1 cellular context compared by ENCODE assay signal in the genomic region with DNA sequence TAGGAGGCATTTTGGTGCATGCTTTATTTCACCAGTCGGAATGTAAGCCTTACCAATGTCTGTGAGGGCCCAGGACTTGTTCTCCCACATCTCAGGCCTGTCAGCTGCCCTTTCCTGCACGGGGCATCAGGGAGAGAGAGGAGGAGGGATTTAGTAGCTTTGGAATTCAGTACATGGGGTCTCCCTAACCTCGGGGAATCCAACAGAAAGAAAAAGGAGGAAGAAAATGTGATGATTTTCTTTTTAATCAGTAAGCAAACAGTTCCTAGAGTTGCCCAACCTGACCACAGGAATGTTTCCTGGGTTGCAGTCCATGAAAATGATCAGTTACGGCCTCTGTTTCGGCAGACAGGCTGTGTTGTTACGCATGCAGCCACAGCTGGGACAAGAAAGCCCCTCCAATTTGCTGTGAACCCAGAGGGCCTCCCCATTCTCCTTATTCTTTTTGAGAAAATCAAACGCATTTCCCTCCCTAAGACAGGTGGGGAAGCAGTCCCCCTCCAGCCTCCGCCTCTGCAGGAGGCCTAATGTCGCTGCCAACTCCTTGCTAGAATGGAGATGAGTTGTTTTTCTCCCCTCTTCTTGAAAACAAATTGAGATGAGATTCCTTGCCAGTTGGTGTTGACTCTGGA.
TF ChIP-seq lines count a peak whose summit lies in the region.

No MANE protein-coding gene starts in this region.

TF ChIP-seq in HepG2, 621 proteins besides CTCF, POLR2A, EP300 and RAD21 (continued from another document and continues in another):
- TF ChIP-seq LCORL (IDR thresholded peaks at IDR 0.05) (peak; percentile 83), LCORL (CRISPR knock-in tag; IDR thresholded peaks at IDR 0.05) (peak; percentile 99), ZSCAN25 (CRISPR knock-in tag; IDR thresholded peaks at IDR 0.05) (0 out of 2 replicates have a peak, but pooled peaks have one; percentile 28), ZNF563 (CRISPR knock-in tag; IDR thresholded peaks at IDR 0.05) (no peak; the same call in 1 of the 2 replicates), ELF3 (CRISPR knock-in tag; IDR thresholded peaks at IDR 0.05) (peak; percentile 99), ZKSCAN8 (CRISPR knock-in tag; IDR thresholded peaks at IDR 0.05; ENCODE audit: borderline replicate concordance) (peak; percentile 62; the same call in 1 of the 2 replicates), ZNF253 (CRISPR knock-in tag; IDR thresholded peaks at IDR 0.05; ENCODE audit: borderline replicate concordance) (no peak), GATA4 (IDR thresholded peaks at IDR 0.05; ENCODE audit: borderline replicate concordance, low read depth) (peak; percentile 83; the same call in 1 of the 2 replicates), RFXANK (CRISPR knock-in tag; IDR thresholded peaks at IDR 0.05) (peak; percentile 46; the same call in 1 of the 2 replicates), GABPA (IDR thresholded peaks at IDR 0.05; ENCODE audit: low read depth, low read length) (no peak), GABPA (CRISPR knock-in tag; IDR thresholded peaks at IDR 0.05; ENCODE audit: low read depth) (0 out of 2 replicates have a peak, but pooled peaks have one; percentile 29), SOX5 (CRISPR knock-in tag; IDR thresholded peaks at IDR 0.05; ENCODE audit: borderline replicate concordance) (peak; percentile 84; the same call in 1 of the 2 replicates), ARNTL (CRISPR knock-in tag; IDR thresholded peaks at IDR 0.05) (peak; percentile 75), SP2 (CRISPR knock-in tag; IDR thresholded peaks at IDR 0.05) (no peak), JDP2 (CRISPR knock-in tag; IDR thresholded peaks at IDR 0.05; ENCODE audit: borderline replicate concordance) (no peak; the same call in 1 of the 2 replicates), ZNF574 (CRISPR knock-in tag; IDR thresholded peaks at IDR 0.05) (peak; percentile 76), ZNF687 (CRISPR knock-in tag; IDR thresholded peaks at IDR 0.05) (no peak), CBFB (CRISPR knock-in tag; IDR thresholded peaks at IDR 0.05) (peak; percentile 100), ZNF44 (CRISPR knock-in tag; IDR thresholded peaks at IDR 0.05) (no peak), ZNF501 (CRISPR knock-in tag; IDR thresholded peaks at IDR 0.05) (0 out of 2 replicates have a peak, but pooled peaks have one; percentile 32), PHF21A (CRISPR knock-in tag; IDR thresholded peaks at IDR 0.05) (peak; percentile 53), ATM (IDR thresholded peaks at IDR 0.05; ENCODE audit: borderline replicate concordance) (no peak), BCL6 (CRISPR knock-in tag; IDR thresholded peaks at IDR 0.05) (peak; percentile 100), SP4 (CRISPR knock-in tag; IDR thresholded peaks at IDR 0.05) (no peak; the same call in 1 of the 2 replicates), THRA (CRISPR knock-in tag; IDR thresholded peaks at IDR 0.05; ENCODE audit: borderline replicate concordance) (peak; percentile 90), TCF12 (IDR thresholded peaks at IDR 0.05) (no peak), TCF12 (CRISPR knock-in tag; IDR thresholded peaks at IDR 0.05) (peak; percentile 77; the same call in 1 of the 2 replicates), ZNF772 (CRISPR knock-in tag; IDR thresholded peaks at IDR 0.05) (no peak)
- TF ChIP-seq, protein P1, sequence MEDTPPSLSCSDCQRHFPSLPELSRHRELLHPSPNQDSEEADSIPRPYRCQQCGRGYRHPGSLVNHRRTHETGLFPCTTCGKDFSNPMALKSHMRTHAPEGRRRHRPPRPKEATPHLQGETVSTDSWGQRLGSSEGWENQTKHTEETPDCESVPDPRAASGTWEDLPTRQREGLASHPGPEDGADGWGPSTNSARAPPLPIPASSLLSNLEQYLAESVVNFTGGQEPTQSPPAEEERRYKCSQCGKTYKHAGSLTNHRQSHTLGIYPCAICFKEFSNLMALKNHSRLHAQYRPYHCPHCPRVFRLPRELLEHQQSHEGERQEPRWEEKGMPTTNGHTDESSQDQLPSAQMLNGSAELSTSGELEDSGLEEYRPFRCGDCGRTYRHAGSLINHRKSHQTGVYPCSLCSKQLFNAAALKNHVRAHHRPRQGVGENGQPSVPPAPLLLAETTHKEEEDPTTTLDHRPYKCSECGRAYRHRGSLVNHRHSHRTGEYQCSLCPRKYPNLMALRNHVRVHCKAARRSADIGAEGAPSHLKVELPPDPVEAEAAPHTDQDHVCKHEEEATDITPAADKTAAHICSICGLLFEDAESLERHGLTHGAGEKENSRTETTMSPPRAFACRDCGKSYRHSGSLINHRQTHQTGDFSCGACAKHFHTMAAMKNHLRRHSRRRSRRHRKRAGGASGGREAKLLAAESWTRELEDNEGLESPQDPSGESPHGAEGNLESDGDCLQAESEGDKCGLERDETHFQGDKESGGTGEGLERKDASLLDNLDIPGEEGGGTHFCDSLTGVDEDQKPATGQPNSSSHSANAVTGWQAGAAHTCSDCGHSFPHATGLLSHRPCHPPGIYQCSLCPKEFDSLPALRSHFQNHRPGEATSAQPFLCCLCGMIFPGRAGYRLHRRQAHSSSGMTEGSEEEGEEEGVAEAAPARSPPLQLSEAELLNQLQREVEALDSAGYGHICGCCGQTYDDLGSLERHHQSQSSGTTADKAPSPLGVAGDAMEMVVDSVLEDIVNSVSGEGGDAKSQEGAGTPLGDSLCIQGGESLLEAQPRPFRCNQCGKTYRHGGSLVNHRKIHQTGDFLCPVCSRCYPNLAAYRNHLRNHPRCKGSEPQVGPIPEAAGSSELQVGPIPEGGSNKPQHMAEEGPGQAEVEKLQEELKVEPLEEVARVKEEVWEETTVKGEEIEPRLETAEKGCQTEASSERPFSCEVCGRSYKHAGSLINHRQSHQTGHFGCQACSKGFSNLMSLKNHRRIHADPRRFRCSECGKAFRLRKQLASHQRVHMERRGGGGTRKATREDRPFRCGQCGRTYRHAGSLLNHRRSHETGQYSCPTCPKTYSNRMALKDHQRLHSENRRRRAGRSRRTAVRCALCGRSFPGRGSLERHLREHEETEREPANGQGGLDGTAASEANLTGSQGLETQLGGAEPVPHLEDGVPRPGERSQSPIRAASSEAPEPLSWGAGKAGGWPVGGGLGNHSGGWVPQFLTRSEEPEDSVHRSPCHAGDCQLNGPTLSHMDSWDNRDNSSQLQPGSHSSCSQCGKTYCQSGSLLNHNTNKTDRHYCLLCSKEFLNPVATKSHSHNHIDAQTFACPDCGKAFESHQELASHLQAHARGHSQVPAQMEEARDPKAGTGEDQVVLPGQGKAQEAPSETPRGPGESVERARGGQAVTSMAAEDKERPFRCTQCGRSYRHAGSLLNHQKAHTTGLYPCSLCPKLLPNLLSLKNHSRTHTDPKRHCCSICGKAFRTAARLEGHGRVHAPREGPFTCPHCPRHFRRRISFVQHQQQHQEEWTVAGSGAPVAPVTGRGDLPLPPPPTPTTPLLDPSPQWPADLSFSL (CRISPR knock-in tag; IDR thresholded peaks at IDR 0.05): no peak
- TF ChIP-seq, protein P2, sequence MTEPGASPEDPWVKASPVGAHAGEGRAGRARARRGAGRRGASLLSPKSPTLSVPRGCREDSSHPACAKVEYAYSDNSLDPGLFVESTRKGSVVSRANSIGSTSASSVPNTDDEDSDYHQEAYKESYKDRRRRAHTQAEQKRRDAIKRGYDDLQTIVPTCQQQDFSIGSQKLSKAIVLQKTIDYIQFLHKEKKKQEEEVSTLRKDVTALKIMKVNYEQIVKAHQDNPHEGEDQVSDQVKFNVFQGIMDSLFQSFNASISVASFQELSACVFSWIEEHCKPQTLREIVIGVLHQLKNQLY (CRISPR knock-in tag; IDR thresholded peaks at IDR 0.05): peak; percentile 90
- TF ChIP-seq, protein P3, sequence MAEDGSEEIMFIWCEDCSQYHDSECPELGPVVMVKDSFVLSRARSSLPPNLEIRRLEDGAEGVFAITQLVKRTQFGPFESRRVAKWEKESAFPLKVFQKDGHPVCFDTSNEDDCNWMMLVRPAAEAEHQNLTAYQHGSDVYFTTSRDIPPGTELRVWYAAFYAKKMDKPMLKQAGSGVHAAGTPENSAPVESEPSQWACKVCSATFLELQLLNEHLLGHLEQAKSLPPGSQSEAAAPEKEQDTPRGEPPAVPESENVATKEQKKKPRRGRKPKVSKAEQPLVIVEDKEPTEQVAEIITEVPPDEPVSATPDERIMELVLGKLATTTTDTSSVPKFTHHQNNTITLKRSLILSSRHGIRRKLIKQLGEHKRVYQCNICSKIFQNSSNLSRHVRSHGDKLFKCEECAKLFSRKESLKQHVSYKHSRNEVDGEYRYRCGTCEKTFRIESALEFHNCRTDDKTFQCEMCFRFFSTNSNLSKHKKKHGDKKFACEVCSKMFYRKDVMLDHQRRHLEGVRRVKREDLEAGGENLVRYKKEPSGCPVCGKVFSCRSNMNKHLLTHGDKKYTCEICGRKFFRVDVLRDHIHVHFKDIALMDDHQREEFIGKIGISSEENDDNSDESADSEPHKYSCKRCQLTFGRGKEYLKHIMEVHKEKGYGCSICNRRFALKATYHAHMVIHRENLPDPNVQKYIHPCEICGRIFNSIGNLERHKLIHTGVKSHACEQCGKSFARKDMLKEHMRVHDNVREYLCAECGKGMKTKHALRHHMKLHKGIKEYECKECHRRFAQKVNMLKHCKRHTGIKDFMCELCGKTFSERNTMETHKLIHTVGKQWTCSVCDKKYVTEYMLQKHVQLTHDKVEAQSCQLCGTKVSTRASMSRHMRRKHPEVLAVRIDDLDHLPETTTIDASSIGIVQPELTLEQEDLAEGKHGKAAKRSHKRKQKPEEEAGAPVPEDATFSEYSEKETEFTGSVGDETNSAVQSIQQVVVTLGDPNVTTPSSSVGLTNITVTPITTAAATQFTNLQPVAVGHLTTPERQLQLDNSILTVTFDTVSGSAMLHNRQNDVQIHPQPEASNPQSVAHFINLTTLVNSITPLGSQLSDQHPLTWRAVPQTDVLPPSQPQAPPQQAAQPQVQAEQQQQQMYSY (CRISPR knock-in tag; IDR thresholded peaks at IDR 0.05): no peak
